ENCODE assay signal across 23 cellular contexts in genomic region chr5:81893961-81894360, GRCh38.
"Had no signal": no experiment of that assay in that cellular context is flagged by ENCODE, and none has a peak within 500 bp of the region (broad histone marks: within the 10 kb centered on the region; RNA-seq: fewer than 3 reads in every experiment).

No MANE protein-coding gene starts in this region.

- H3K27ac ChIP-seq: breast epithelium, coronary artery, heart right ventricle, right lobe of liver, skin epidermis, thyroid gland had no signal

- DNase-seq: activated naive CD4-positive, alpha-beta T cell; activated T-cell treated with anti-CD3 and anti-CD28 coated beads, Interleukin-2, amount 50 U/mL, for 1 hour; amniotic stem cell; cerebellar nuclear complex; erythroblast; foreskin fibroblast; heart right ventricle; islet precursor cell; left cardiac atrium; mesenchymal stem cell; right lobe of liver; stimulated activated CD4-positive, alpha-beta T cell treated with anti-CD3 and anti-CD28 coated beads, Interleukin-1b, Interleukin-23, amount 100 ng/mL, for 48 hours; substantia nigra; T-helper 9 cell; thyroid gland had no signal

- H3K27me3 Mint-ChIP-seq: activated naive CD8-positive, alpha-beta T cell; stimulated activated naive CD8-positive, alpha-beta T cell treated with anti-CD3 and anti-CD28 coated beads, Interleukin-15, Interleukin-2, amounts not matched to agents 100 ng/mL and 50 ng/mL, for 24 hours had no signal

- H3K4me1 ChIP-seq: breast epithelium, right lobe of liver, thyroid gland had no signal

- H3K4me1 Mint-ChIP-seq: nephron, WTC11 had no signal

- H3K4me3 ChIP-seq: breast epithelium, coronary artery, heart right ventricle, right lobe of liver, skin epidermis, thyroid gland had no signal

- H3K27ac Mint-ChIP-seq: activated naive CD8-positive, alpha-beta T cell; nephron; stimulated activated naive CD8-positive, alpha-beta T cell treated with anti-CD3 and anti-CD28 coated beads, Interleukin-15, Interleukin-2, amounts not matched to agents 100 ng/mL and 50 ng/mL, for 24 hours; WTC11 had no signal

- H3K36me3 ChIP-seq: breast epithelium, heart right ventricle, right lobe of liver, thyroid gland had no signal

- H3K27me3 ChIP-seq: breast epithelium, heart right ventricle, right lobe of liver, thyroid gland had no signal

- H3K9me3 ChIP-seq: breast epithelium, heart right ventricle, right lobe of liver, thyroid gland had no signal

- H3K4me3 Mint-ChIP-seq: activated naive CD8-positive, alpha-beta T cell; nephron; stimulated activated naive CD8-positive, alpha-beta T cell treated with anti-CD3 and anti-CD28 coated beads, Interleukin-15, Interleukin-2, amounts not matched to agents 100 ng/mL and 50 ng/mL, for 24 hours; WTC11 had no signal

- FAIRE-seq: endometrium had no signal
